8 cellular contexts compared by ENCODE assay signal in genomic region chr11:20873054-20873453, GRCh38.
DNase-seq lines count a peak whose midpoint lies in the region; ATAC-seq and TF ChIP-seq lines count a peak whose summit lies in the region.

No MANE protein-coding gene starts in this region.

- H3K4me1 ChIP-seq in HEK293 (ENCODE audit: control insufficient read depth, insufficient read depth, low read length) = no peaks in the 10 kb centered on the region
- no peaks in the 10 kb centered on the region for H3K4me1 ChIP-seq in CD8-positive, alpha-beta T cell (ENCODE audit: insufficient read depth, low read length)

- no peak overlapping the region for H3K27ac Mint-ChIP-seq in CD8-positive, alpha-beta T cell

- H3K27me3 ChIP-seq in CD8-positive, alpha-beta T cell (ENCODE audit: insufficient read depth, low read length) = no peaks in the 10 kb centered on the region

- H3K36me3 Mint-ChIP-seq in CD8-positive, alpha-beta T cell = no peaks in the 10 kb centered on the region

- no peaks in the 10 kb centered on the region for H3K9me3 ChIP-seq in HEK293 (ENCODE audit: control insufficient read depth, insufficient read depth, low read depth, low read length)
- H3K9me3 ChIP-seq in CD8-positive, alpha-beta T cell (ENCODE audit: low read length) = no peaks in the 10 kb centered on the region

- peaks cover 6% of the 10 kb centered on the region for H3K27me3 Mint-ChIP-seq in CD8-positive, alpha-beta T cell (ENCODE audit: low read depth)

- DNase-seq in Ammon's horn (ENCODE audit: low spot score) (peak; percentile 61), NCI-H345 (lab: John Stamatoyannopoulos, UW) (peak; percentile 81), epidermal melanocyte (ENCODE audit: insufficient read length, low spot score) (peak; percentile 32), DMS79 treated with DMSO at 0.1 percent for 48 hours (lab: John Stamatoyannopoulos, UW) (no peak)
- DNase-seq in stimulated activated naive CD8-positive, alpha-beta T cell treated with anti-CD3 and anti-CD28 coated beads, Interleukin-15, Interleukin-2, amounts not matched to agents 100 U/mL and 50 U/mL, for 24 hours = no peak
- DNase-seq in CD8-positive, alpha-beta T cell = no peak

- ATAC-seq in HG03354 (IDR thresholded peaks at IDR 0.05; ENCODE audit: poor library complexity, severe bottlenecking, unreplicated experiment) = no peak
- no peak for ATAC-seq in stimulated activated naive CD8-positive, alpha-beta T cell treated with anti-CD3 and anti-CD28 coated beads, Interleukin-15, Interleukin-2, amounts not matched to agents 100 U/mL and 50 U/mL, for 24 hours
- no peak for ATAC-seq in CD8-positive, alpha-beta T cell

- CTCF ChIA-PET in HEK293 (lab: Yijun Ruan, JAX) = interaction anchor here (0.6 to 1.0 kb wide), 6 partner anchors 10 to 503 kb away, joined by 3 to 4 read pairs (median 3); no protein-coding TSS in a partner anchor
- CTCF ChIA-PET in CD8-positive, alpha-beta T cell (lab: Charles Lee) = no interaction called here

- no peak for TF ChIP-seq CTCF in HEK293 (tag by site-specific recombination; IDR thresholded peaks at IDR 0.05)
- no peak for TF ChIP-seq CTCF in CD8-positive, alpha-beta T cell (IDR thresholded peaks at IDR 0.05)

- intact Hi-C loops in CD8-positive, alpha-beta T cell (cut with DNase I, micrococcal nuclease) = no loop called here

- H3K4me1 Mint-ChIP-seq in CD8-positive, alpha-beta T cell (ENCODE audit: low read depth) = no peaks in the 10 kb centered on the region

- H3K36me3 ChIP-seq in HEK293 (ENCODE audit: control insufficient read depth in 2 of 2, insufficient read depth in 1 of 2, low read length in 2 of 2) = no peaks in the 10 kb centered on the region
- no peaks in the 10 kb centered on the region for H3K36me3 ChIP-seq in CD8-positive, alpha-beta T cell (ENCODE audit: insufficient read depth, low read length)

- no peak overlapping the region for H3K4me3 ChIP-seq in HEK293 (ENCODE audit: low read depth, low read length)
- H3K4me3 ChIP-seq in CD8-positive, alpha-beta T cell (ENCODE audit: low read depth, low read length) = no peak overlapping the region

- H3K4me3 Mint-ChIP-seq in CD8-positive, alpha-beta T cell = no peak overlapping the region

- H3K9me3 Mint-ChIP-seq in CD8-positive, alpha-beta T cell = peaks cover 2% of the 10 kb centered on the region

- POLR2A ChIA-PET in HEK293 (lab: Yijun Ruan, JAX) = no interaction called here
- POLR2A ChIA-PET in CD8-positive, alpha-beta T cell (lab: Charles Lee) = no interaction called here

- H3K27ac ChIP-seq in HEK293 (ENCODE audit: extremely low read depth, low read depth, low read length) = no peak overlapping the region
- H3K27ac ChIP-seq in CD8-positive, alpha-beta T cell (ENCODE audit: low read depth, low read length) = no peak overlapping the region

TF ChIP-seq in HEK293, 187 proteins besides CTCF, POLR2A, EP300 and RAD21:
- TF ChIP-seq ZNF660 (tag by site-specific recombination; IDR thresholded peaks at IDR 0.05) = no peak
- TF ChIP-seq ZNF654 (tag by site-specific recombination; IDR thresholded peaks at IDR 0.05; ENCODE audit: low read depth) = 0 out of 2 replicates have a peak, but pooled peaks have one; percentile 10
- TF ChIP-seq ZNF843 (tag by site-specific recombination; IDR thresholded peaks at IDR 0.05) = no peak

Comparison
In these comparisons a context has a peak if more than half of its experiments do, and no peak if none do; other contexts are left out.
1. DNase-seq: peak in Ammon's horn (single experiment), NCI-H345 (single experiment) and epidermal melanocyte (single experiment); none in stimulated activated naive CD8-positive, alpha-beta T cell treated with anti-CD3 and anti-CD28 coated beads, Interleukin-15, Interleukin-2, amounts not matched to agents 100 U/mL and 50 U/mL, for 24 hours (single experiment), DMS79 treated with DMSO at 0.1 percent for 48 hours (single experiment) and CD8-positive, alpha-beta T cell (0 of 7).